8 cellular contexts compared by ENCODE assay signal in the genomic region with DNA sequence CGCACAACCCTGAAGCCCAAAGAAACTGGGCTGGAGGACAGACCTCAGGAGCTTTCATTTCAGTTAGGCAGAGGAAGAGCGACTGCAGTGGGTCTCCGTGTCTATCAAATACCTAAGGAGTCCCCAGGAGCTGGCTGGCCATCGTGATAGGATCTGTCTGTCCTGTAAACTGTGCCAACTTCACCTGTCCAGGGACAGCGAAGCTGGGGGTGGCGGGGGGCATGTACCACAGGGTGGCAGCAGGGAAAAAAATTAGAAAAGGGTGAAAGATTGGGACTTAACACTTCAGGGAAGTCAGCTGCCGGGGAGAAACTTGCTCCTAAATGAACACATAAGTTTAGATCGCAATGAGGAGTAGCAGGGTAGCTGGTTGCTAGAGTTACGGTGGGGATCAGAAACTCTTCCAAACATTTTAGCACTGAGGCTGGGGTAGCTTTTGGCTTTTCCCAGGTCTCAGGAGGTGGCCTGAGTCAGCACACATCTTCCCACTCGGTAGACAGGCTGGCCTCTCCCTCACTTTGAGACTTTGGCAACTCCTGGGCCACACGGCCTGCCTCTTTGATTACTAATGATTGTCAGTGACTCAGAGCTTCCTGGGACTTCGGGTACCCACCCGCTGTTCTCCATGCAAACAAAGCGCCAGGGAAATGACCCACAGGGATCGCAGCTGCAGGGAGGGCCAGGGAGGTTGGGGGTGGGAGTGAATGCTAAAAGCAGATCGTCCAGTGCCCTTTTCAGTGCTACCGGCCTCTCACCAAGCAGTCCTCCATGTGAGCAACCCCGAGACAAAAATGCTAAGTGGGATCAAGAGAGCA.
DNase-seq lines count a peak whose midpoint lies in the region; ATAC-seq and TF ChIP-seq lines count a peak whose summit lies in the region.

No MANE protein-coding gene starts in this region.

- peak overlapping the region; percentile 82 for H3K4me3 ChIP-seq in NT2/D1 (ENCODE audit: insufficient read length, low read depth)
- H3K4me3 ChIP-seq in astrocyte of the cerebellum (ENCODE audit: low read depth, low read length) = peak overlapping the region; percentile 43
- H3K4me3 ChIP-seq in iPS-11a (ENCODE audit: low read depth, low read length) = peak overlapping the region; percentile 74
- peak overlapping the region; percentile 42 for H3K4me3 ChIP-seq in retinal pigment epithelial cell (ENCODE audit: low read length)

- H3K9ac ChIP-seq in NT2/D1 (ENCODE audit: insufficient read length, low read depth) = peak overlapping the region; percentile 96

- peaks cover 29% of the 10 kb centered on the region for H3K36me3 ChIP-seq in NT2/D1 (ENCODE audit: insufficient read depth, insufficient read length, low read length)

- no peaks in the 10 kb centered on the region for H3K27me3 ChIP-seq in NT2/D1 (ENCODE audit: insufficient read depth, insufficient read length)

- in situ Hi-C loops in astrocyte of the cerebellum (cut with HindIII; ENCODE audit: low sequenced_read_pairs) = no loop called here

- no peaks in the 10 kb centered on the region for H3K4me1 ChIP-seq in NT2/D1 (ENCODE audit: insufficient read depth, insufficient read length)

- ATAC-seq in activated CD4-positive, CD25-positive, alpha-beta regulatory T cell treated with anti-CD3 and anti-CD28 coated beads, Interleukin-2, amount 50 U/mL, for 24 hours = no peak
- ATAC-seq in HG02571 (IDR thresholded peaks at IDR 0.05; ENCODE audit: unreplicated experiment) = no peak

- no peak for TF ChIP-seq CTCF in astrocyte of the cerebellum (IDR thresholded peaks at IDR 0.05; ENCODE audit: low read depth, low read length, missing control alignments)
- TF ChIP-seq CTCF in retinal pigment epithelial cell (conservative IDR thresholded peaks at IDR 0.05; ENCODE audit: low read depth, low read length) = no peak

- DNase-seq in activated CD4-positive, CD25-positive, alpha-beta regulatory T cell treated with anti-CD3 and anti-CD28 coated beads, Interleukin-2, amount 50 U/mL, for 72 hours = peak; percentile 36
- DNase-seq in NT2/D1 (ENCODE audit: low read depth, low spot score) (peak; percentile 43), astrocyte of the cerebellum (ENCODE audit: low read depth) (peak; percentile 82), retinal pigment epithelial cell (ENCODE audit: low read depth) (peak; percentile 78), T-helper 9 cell (no peak)

- H3K9me3 ChIP-seq in NT2/D1 (ENCODE audit: insufficient read depth, low read length) = no peaks in the 10 kb centered on the region
